In genomic region chr1:173476197-173476663, GRCh38 we compare ENCODE assay signal across 1 cellular context.
TF ChIP-seq lines count a peak whose summit lies in the region.

No MANE protein-coding gene starts in this region.

TF ChIP-seq in GM23338, 12 proteins besides CTCF, POLR2A, EP300 and RAD21 (continued from another document):
- TF ChIP-seq REST (IDR thresholded peaks at IDR 0.05; ENCODE audit: unreplicated experiment) = no peak
